In the genomic region with DNA sequence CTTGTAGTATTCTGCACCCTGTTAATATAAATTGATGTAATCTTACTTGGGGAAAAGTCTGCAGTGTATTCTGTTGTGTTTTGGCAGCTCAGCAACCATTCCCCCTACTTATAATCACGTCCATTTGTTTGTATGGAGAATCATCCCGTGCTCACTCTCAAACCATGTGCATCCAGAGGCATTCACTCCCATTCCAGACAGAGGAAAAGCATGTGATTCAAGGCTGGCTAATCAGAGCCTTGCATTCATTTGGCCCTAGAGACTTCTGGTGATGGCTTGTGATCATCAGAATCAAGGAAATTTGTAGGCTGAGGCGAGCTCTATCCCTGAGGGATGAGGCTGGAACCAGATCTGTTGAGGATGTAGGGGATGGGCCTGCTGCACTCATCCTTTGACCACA, we compare ENCODE assay signal across 16 cellular contexts. TPM values are rescaled to one million over a fixed set of nuclear protein-coding genes. Genes with fewer than 3 reads are reported as not detected.
DNase-seq lines count a peak whose midpoint lies in the region; ATAC-seq and TF ChIP-seq lines count a peak whose summit lies in the region.
"Had no signal": no experiment of that assay in that cellular context is flagged by ENCODE, and none has a peak within 500 bp of the region (broad histone marks: within the 10 kb centered on the region; RNA-seq: fewer than 3 reads in every experiment).

No MANE protein-coding gene starts in this region.

- POLR2A ChIA-PET in T-cell (lab: Charles Lee) = interaction anchor here (0.7 to 1.7 kb wide), 3 partner anchors 10 to 30 kb away, joined by 3 to 5 read pairs (median 3); no protein-coding TSS in a partner anchor

- peaks cover 59% of the 10 kb centered on the region for H3K4me1 ChIP-seq in effector memory CD4-positive, alpha-beta T cell (ENCODE audit: control insufficient read depth, insufficient read depth, low read length, poor library complexity, severe bottlenecking)
- H3K4me1 ChIP-seq in left lung = peaks cover 0 to 65% of the 10 kb centered on the region in 2 donors
- H3K4me1 ChIP-seq: HAP-1 had no signal

- no peak overlapping the region for H3K4me3 Mint-ChIP-seq in activated CD8-positive, alpha-beta memory T cell treated with anti-CD3 and anti-CD28 coated beads, Interleukin-2, amount 10 ng/mL, durations not matched to agents 7 days and 5 days
- H3K4me3 Mint-ChIP-seq in T-cell = peak overlapping the region in 2 of 3 donors; percentile 13 to 15
- peak overlapping the region in 1 of 2 donors; percentile 31 for H3K4me3 Mint-ChIP-seq in stimulated activated naive B cell treated with anti-CD40 and anti-IgM and Interleukin-4, amounts not matched to agents 10 μg/mL and 1 μg/mL and 100 μg/mL, for 72 hours
- H3K4me3 Mint-ChIP-seq: neural crest cell; stimulated activated memory B cell treated with anti-CD40 and anti-IgM and Interleukin-4, amounts not matched to agents 10 μg/mL and 1 μg/mL and 100 μg/mL, for 72 hours had no signal

- no peak for TF ChIP-seq CTCF in left lung (IDR thresholded peaks at IDR 0.05)

- CTCF ChIA-PET in activated CD8-positive, alpha-beta memory T cell treated with anti-CD3 and anti-CD28 coated beads, Interleukin-2, amount 10 ng/mL, durations not matched to agents 7 days and 5 days (lab: Charles Lee) = interaction anchor here (0.7 to 10.4 kb wide), 19 partner anchors 8 to 141 kb away, joined by 3 to 122 read pairs (median 5); no protein-coding TSS in a partner anchor
- CTCF ChIA-PET in T-cell (lab: Charles Lee) = interaction anchor here (0.6 to 14.5 kb wide), 23 partner anchors 8 to 150 kb away, joined by 3 to 298 read pairs (median 4); no protein-coding TSS in a partner anchor

- peak overlapping the region; percentile 66 for H3K27ac Mint-ChIP-seq in activated CD8-positive, alpha-beta memory T cell treated with anti-CD3 and anti-CD28 coated beads, Interleukin-2, amount 10 ng/mL, durations not matched to agents 7 days and 5 days
- peak overlapping the region; percentile 91 to 93 for H3K27ac Mint-ChIP-seq in T-cell
- H3K27ac Mint-ChIP-seq in stimulated activated naive B cell treated with anti-CD40 and anti-IgM and Interleukin-4, amounts not matched to agents 10 μg/mL and 1 μg/mL and 100 μg/mL, for 72 hours = peak overlapping the region; percentile 84
- H3K27ac Mint-ChIP-seq: stimulated activated memory B cell treated with anti-CD40 and anti-IgM and Interleukin-4, amounts not matched to agents 10 μg/mL and 1 μg/mL and 100 μg/mL, for 72 hours had no signal

- no peak overlapping the region for H3K4me3 ChIP-seq in effector memory CD4-positive, alpha-beta T cell (ENCODE audit: insufficient read depth, low read depth, low read length, poor library complexity, severe bottlenecking)
- no peak overlapping the region for H3K4me3 ChIP-seq in left lung
- H3K4me3 ChIP-seq: coronary artery, esophagus muscularis mucosa, HAP-1, sigmoid colon had no signal

- H3K36me3 ChIP-seq in effector memory CD4-positive, alpha-beta T cell (ENCODE audit: control insufficient read depth, insufficient read depth, low read length) = no peaks in the 10 kb centered on the region
- H3K36me3 ChIP-seq in left lung = no peaks in the 10 kb centered on the region
- H3K36me3 ChIP-seq: HAP-1, sigmoid colon had no signal

- H3K27ac ChIP-seq in effector memory CD4-positive, alpha-beta T cell (ENCODE audit: insufficient read depth, low read length, poor library complexity, severe bottlenecking) = peak overlapping the region; percentile 0
- H3K27ac ChIP-seq in left lung = no peak overlapping the region
- H3K27ac ChIP-seq: coronary artery, esophagus muscularis mucosa had no signal

- no peak for DNase-seq in activated CD8-positive, alpha-beta memory T cell treated with anti-CD3 and anti-CD28 coated beads, Interleukin-2, amount 10 ng/mL, durations not matched to agents 7 days and 5 days
- no peak for DNase-seq in activated CD8-positive, alpha-beta memory T cell treated with anti-CD3 and anti-CD28 coated beads, Interleukin-2, amount 50 U/mL, for 48 hours
- DNase-seq in T-cell = no peak
- DNase-seq in effector memory CD4-positive, alpha-beta T cell = no peak
- DNase-seq in stimulated activated naive B cell treated with anti-CD40 and anti-IgM and Interleukin-4, amounts not matched to agents 10 μg/mL and 1 μg/mL and 100 μg/mL, for 72 hours = no peak
- no peak for DNase-seq in left lobe of liver (ENCODE audit: low spot score)
- DNase-seq in HUDEP-2 (lab: John Stamatoyannopoulos, UW; ENCODE audit: unreplicated experiment in 76 of 76) = no peak
- DNase-seq in left lung = no peak
- DNase-seq: NCI-H187, T1000 had no signal

- ATAC-seq in activated CD8-positive, alpha-beta memory T cell treated with anti-CD3 and anti-CD28 coated beads, Interleukin-2, amount 10 ng/mL, durations not matched to agents 7 days and 5 days = no peak
- no peak for ATAC-seq in T-cell (replicated peaks in 1 of 4)
- no peak for ATAC-seq in stimulated activated naive B cell treated with anti-CD40 and anti-IgM and Interleukin-4, amounts not matched to agents 10 μg/mL and 1 μg/mL and 100 μg/mL, for 72 hours (replicated peaks)
- ATAC-seq in left lobe of liver = no peak
- no peak for ATAC-seq in left lung
- ATAC-seq: stimulated activated memory B cell treated with anti-CD40 and anti-IgM and Interleukin-4, amounts not matched to agents 10 μg/mL and 1 μg/mL and 100 μg/mL, for 72 hours had no signal

- H3K9me3 ChIP-seq in effector memory CD4-positive, alpha-beta T cell (ENCODE audit: control insufficient read depth, low read length) = no peaks in the 10 kb centered on the region
- no peaks in the 10 kb centered on the region for H3K9me3 ChIP-seq in left lung
- H3K9me3 ChIP-seq: esophagus muscularis mucosa, HAP-1, sigmoid colon had no signal

- H3K9me3 Mint-ChIP-seq in activated CD8-positive, alpha-beta memory T cell treated with anti-CD3 and anti-CD28 coated beads, Interleukin-2, amount 10 ng/mL, durations not matched to agents 7 days and 5 days (ENCODE audit: low read depth) = no peaks in the 10 kb centered on the region
- no peaks in the 10 kb centered on the region for H3K9me3 Mint-ChIP-seq in T-cell
- H3K9me3 Mint-ChIP-seq in stimulated activated naive B cell treated with anti-CD40 and anti-IgM and Interleukin-4, amounts not matched to agents 10 μg/mL and 1 μg/mL and 100 μg/mL, for 72 hours = peaks cover 3 to 9% of the 10 kb centered on the region in 2 donors
- H3K9me3 Mint-ChIP-seq: stimulated activated memory B cell treated with anti-CD40 and anti-IgM and Interleukin-4, amounts not matched to agents 10 μg/mL and 1 μg/mL and 100 μg/mL, for 72 hours had no signal

- peaks cover 42% of the 10 kb centered on the region for H3K36me3 Mint-ChIP-seq in activated CD8-positive, alpha-beta memory T cell treated with anti-CD3 and anti-CD28 coated beads, Interleukin-2, amount 10 ng/mL, durations not matched to agents 7 days and 5 days
- peaks cover 12% of the 10 kb centered on the region for H3K36me3 Mint-ChIP-seq in T-cell
- H3K36me3 Mint-ChIP-seq in stimulated activated naive B cell treated with anti-CD40 and anti-IgM and Interleukin-4, amounts not matched to agents 10 μg/mL and 1 μg/mL and 100 μg/mL, for 72 hours = peaks cover 41 to 53% of the 10 kb centered on the region in 2 donors

- intact Hi-C loops in left lung (cut with DNase I) = loop anchor here in 1 of 2 donors (10.0 kb wide), 2 partner anchors 82 to 138 kb away; no protein-coding TSS in a partner anchor

- no peaks in the 10 kb centered on the region for H3K27me3 Mint-ChIP-seq in activated CD8-positive, alpha-beta memory T cell treated with anti-CD3 and anti-CD28 coated beads, Interleukin-2, amount 10 ng/mL, durations not matched to agents 7 days and 5 days
- no peaks in the 10 kb centered on the region for H3K27me3 Mint-ChIP-seq in T-cell
- no peaks in the 10 kb centered on the region for H3K27me3 Mint-ChIP-seq in stimulated activated naive B cell treated with anti-CD40 and anti-IgM and Interleukin-4, amounts not matched to agents 10 μg/mL and 1 μg/mL and 100 μg/mL, for 72 hours
- H3K27me3 Mint-ChIP-seq: stimulated activated memory B cell treated with anti-CD40 and anti-IgM and Interleukin-4, amounts not matched to agents 10 μg/mL and 1 μg/mL and 100 μg/mL, for 72 hours had no signal

- no peaks in the 10 kb centered on the region for H3K27me3 ChIP-seq in effector memory CD4-positive, alpha-beta T cell (replicated peaks; ENCODE audit: control insufficient read depth, insufficient read depth, low read length, poor library complexity, severe bottlenecking)
- H3K27me3 ChIP-seq in left lung = no peaks in the 10 kb centered on the region
- H3K27me3 ChIP-seq: esophagus muscularis mucosa, sigmoid colon had no signal

- H3K4me1 Mint-ChIP-seq in activated CD8-positive, alpha-beta memory T cell treated with anti-CD3 and anti-CD28 coated beads, Interleukin-2, amount 10 ng/mL, durations not matched to agents 7 days and 5 days = peaks cover 89% of the 10 kb centered on the region
- peaks cover 86 to 98% (median 90%) of the 10 kb centered on the region in 3 donors for H3K4me1 Mint-ChIP-seq in T-cell
- H3K4me1 Mint-ChIP-seq in stimulated activated naive B cell treated with anti-CD40 and anti-IgM and Interleukin-4, amounts not matched to agents 10 μg/mL and 1 μg/mL and 100 μg/mL, for 72 hours = peaks cover 57 to 82% of the 10 kb centered on the region in 2 donors
- H3K4me1 Mint-ChIP-seq: neural crest cell had no signal

RNA-seq across cellular contexts. Expression of a gene that starts 5.1 kb away (rescaled TPM):
- total RNA-seq in activated CD8-positive, alpha-beta memory T cell treated with anti-CD3 and anti-CD28 coated beads, Interleukin-2, amount 10 ng/mL, durations not matched to agents 7 days and 5 days = 100 to 1,000 TPM; 465 to 588 TPM
- total RNA-seq in T-cell = 100 to 1,000 TPM; 349 to 412 (median 372) TPM
- 6.3 TPM for total RNA-seq in left lobe of liver
- 100 to 1,000 TPM in 1 of 2 donors, 10 to 100 TPM in 1; 47.5 to 117 TPM for total RNA-seq in left lung
